Comparison of ENCODE assay signal across 30 cellular contexts in genomic region chr21:45413922-45414321, GRCh38. TPM values are rescaled to one million over a fixed set of nuclear protein-coding genes. Genes with fewer than 3 reads are reported as not detected.
DNase-seq lines count a peak whose midpoint lies in the region; ATAC-seq and TF ChIP-seq lines count a peak whose summit lies in the region.
"Had no signal": no experiment of that assay in that cellular context is flagged by ENCODE, and none has a peak within 500 bp of the region (broad histone marks: within the 10 kb centered on the region; RNA-seq: fewer than 3 reads in every experiment).

No MANE protein-coding gene starts in this region.

- DNase-seq in Right ventricle myocardium inferior (ENCODE audit: missing footprints) (peak; percentile 57), cardiac septum (ENCODE audit: low spot score) (no peak), left ventricle myocardium inferior (peak; percentile 14), mucosa of descending colon (peak in 2 of 3 donors; percentile 8 to 15), aorta (peak; percentile 37 to 70), gastrocnemius medialis (no peak)
- DNase-seq: 8988T; activated CD4-positive, CD25-positive, alpha-beta regulatory T cell treated with anti-CD3 and anti-CD28 coated beads, Interleukin-2, amount 50 U/mL, for 72 hours; activated CD8-positive, alpha-beta T cell treated with anti-CD3 and anti-CD28 coated beads for 36 hours; activated effector memory CD4-positive, alpha-beta T cell treated with anti-CD3 and anti-CD28 coated beads, Interleukin-2, amount 50 U/mL, for 16 hours; activated naive CD8-positive, alpha-beta T cell treated with anti-CD3 and anti-CD28 coated beads for 36 hours; activated T-cell treated with anti-CD3 and anti-CD28 coated beads for 4 hours; CD4-positive, CD25-positive, alpha-beta regulatory T cell; central memory CD4-positive, alpha-beta T cell; dermis blood vessel endothelial cell; esophagus squamous epithelium; foreskin melanocyte; HCEC 1CT; NCI-H1436; NCI-H345; NCI-H748 treated with DMSO at 0.1 percent for 48 hours; SK-N-SH; stimulated activated naive CD8-positive, alpha-beta T cell treated with anti-CD3 and anti-CD28 coated beads, Interleukin-15, Interleukin-2, amounts not matched to agents 100 U/mL and 50 U/mL, for 24 hours; thyroid gland had no signal

- no peak for TF ChIP-seq CTCF in left ventricle myocardium inferior (IDR thresholded peaks at IDR 0.05; ENCODE audit: borderline replicate concordance)
- no peak for TF ChIP-seq CTCF in mucosa of descending colon (IDR thresholded peaks at IDR 0.05)
- TF ChIP-seq CTCF in gastrocnemius medialis (IDR thresholded peaks at IDR 0.05 in 4 of 5, conservative IDR thresholded peaks at IDR 0.05 in 1 of 5), result no peak

- no peak overlapping the region for H3K27ac Mint-ChIP-seq in activated T-helper 17 cell treated with anti-CD3 and anti-CD28 coated beads, Interleukin-2, amount 50 U/mL, for 72 hours
- H3K27ac Mint-ChIP-seq: activated CD8-positive, alpha-beta T cell treated with anti-CD3 and anti-CD28 coated beads for 36 hours; activated naive CD8-positive, alpha-beta T cell treated with anti-CD3 and anti-CD28 coated beads for 36 hours; CD4-positive, CD25-positive, alpha-beta regulatory T cell; T-helper 17 cell had no signal

- no peak for TF ChIP-seq POLR2A in gastrocnemius medialis (IDR thresholded peaks at IDR 0.05)

- ATAC-seq in Right ventricle myocardium inferior, result no peak
- ATAC-seq in mucosa of descending colon, result no peak
- no peak for ATAC-seq in aorta (ENCODE audit: low FRiP score)
- ATAC-seq in gastrocnemius medialis, result no peak
- no peak for ATAC-seq in activated T-helper 17 cell treated with anti-CD3 and anti-CD28 coated beads, Interleukin-2, amount 50 U/mL, for 72 hours (replicated peaks)
- ATAC-seq in HG02870 (IDR thresholded peaks at IDR 0.05; ENCODE audit: unreplicated experiment), result no peak
- ATAC-seq: activated CD8-positive, alpha-beta T cell treated with anti-CD3 and anti-CD28 coated beads for 36 hours; GM12878; stimulated activated naive CD8-positive, alpha-beta T cell treated with anti-CD3 and anti-CD28 coated beads, Interleukin-15, Interleukin-2, amounts not matched to agents 100 U/mL and 50 U/mL, for 24 hours; T-helper 17 cell had no signal

- intact Hi-C loops in Right ventricle myocardium inferior (cut with DNase I) (no loop called here), cardiac septum (cut with DNase I) (no loop called here), left ventricle myocardium inferior (cut with micrococcal nuclease) (no loop called here), mucosa of descending colon (cut with DNase I, micrococcal nuclease) (no loop called here), aorta (cut with DNase I) (no loop called here), gastrocnemius medialis (cut with DNase I; ENCODE audit: low total_unique reads) (no loop called here)

- H3K4me3 Mint-ChIP-seq in activated T-helper 17 cell treated with anti-CD3 and anti-CD28 coated beads, Interleukin-2, amount 50 U/mL, for 72 hours, result no peak overlapping the region
- H3K4me3 Mint-ChIP-seq: activated CD8-positive, alpha-beta T cell treated with anti-CD3 and anti-CD28 coated beads for 36 hours; activated naive CD8-positive, alpha-beta T cell treated with anti-CD3 and anti-CD28 coated beads for 36 hours; CD4-positive, CD25-positive, alpha-beta regulatory T cell; T-helper 17 cell had no signal

- in situ Hi-C loops in gastrocnemius medialis (cut with MboI; ENCODE audit: low sequenced_read_pairs in 4 of 4), result no loop called here

- no peaks in the 10 kb centered on the region for H3K4me1 Mint-ChIP-seq in activated T-helper 17 cell treated with anti-CD3 and anti-CD28 coated beads, Interleukin-2, amount 50 U/mL, for 72 hours
- H3K4me1 Mint-ChIP-seq: activated naive CD8-positive, alpha-beta T cell treated with anti-CD3 and anti-CD28 coated beads for 36 hours; CD4-positive, CD25-positive, alpha-beta regulatory T cell had no signal

- H3K9me3 Mint-ChIP-seq in activated T-helper 17 cell treated with anti-CD3 and anti-CD28 coated beads, Interleukin-2, amount 50 U/mL, for 72 hours, result no peaks in the 10 kb centered on the region
- H3K9me3 Mint-ChIP-seq: activated CD8-positive, alpha-beta T cell treated with anti-CD3 and anti-CD28 coated beads for 36 hours; activated naive CD8-positive, alpha-beta T cell treated with anti-CD3 and anti-CD28 coated beads for 36 hours; CD4-positive, CD25-positive, alpha-beta regulatory T cell had no signal

- no peaks in the 10 kb centered on the region for H3K27me3 ChIP-seq in left ventricle myocardium inferior (ENCODE audit: low read depth)
- no peaks in the 10 kb centered on the region for H3K27me3 ChIP-seq in aorta (ENCODE audit: control insufficient read depth in 1 of 2, insufficient read depth in 2 of 2, low read length in 1 of 2)
- peaks cover 3 to 16% (median 7%) of the 10 kb centered on the region in 3 donors for H3K27me3 ChIP-seq in gastrocnemius medialis
- H3K27me3 ChIP-seq: thyroid gland had no signal

- H3K4me3 ChIP-seq in left ventricle myocardium inferior, result no peak overlapping the region
- no peak overlapping the region for H3K4me3 ChIP-seq in mucosa of descending colon
- no peak overlapping the region for H3K4me3 ChIP-seq in aorta (ENCODE audit: low read length in 2 of 2)
- no peak overlapping the region for H3K4me3 ChIP-seq in gastrocnemius medialis
- H3K4me3 ChIP-seq: esophagus squamous epithelium, GM12878, lung, thyroid gland had no signal

- H3K36me3 Mint-ChIP-seq in activated T-helper 17 cell treated with anti-CD3 and anti-CD28 coated beads, Interleukin-2, amount 50 U/mL, for 72 hours (ENCODE audit: low read depth), result no peaks in the 10 kb centered on the region
- H3K36me3 Mint-ChIP-seq: activated naive CD8-positive, alpha-beta T cell treated with anti-CD3 and anti-CD28 coated beads for 36 hours; CD4-positive, CD25-positive, alpha-beta regulatory T cell had no signal

- no peaks in the 10 kb centered on the region for H3K9me3 ChIP-seq in left ventricle myocardium inferior (replicated peaks)
- H3K9me3 ChIP-seq in mucosa of descending colon, result no peaks in the 10 kb centered on the region
- no peaks in the 10 kb centered on the region for H3K9me3 ChIP-seq in aorta (ENCODE audit: control insufficient read depth, low read length)
- no peaks in the 10 kb centered on the region for H3K9me3 ChIP-seq in gastrocnemius medialis
- H3K9me3 ChIP-seq: esophagus squamous epithelium, SK-N-SH, thyroid gland had no signal

- H3K4me1 ChIP-seq in left ventricle myocardium inferior (peaks cover 90% of the 10 kb centered on the region), mucosa of descending colon (ENCODE audit: low read depth) (no peaks in the 10 kb centered on the region), aorta (ENCODE audit: control insufficient read depth in 1 of 2, insufficient read depth in 2 of 2, low read length in 2 of 2) (no peaks in the 10 kb centered on the region), gastrocnemius medialis (peaks cover 10 to 22% of the 10 kb centered on the region in 2 donors)

- H3K27ac ChIP-seq in left ventricle myocardium inferior (replicated peaks) (peak overlapping the region; percentile 36), aorta (ENCODE audit: low read depth in 1 of 2, low read length in 2 of 2) (no peak overlapping the region), gastrocnemius medialis (no peak overlapping the region)
- H3K27ac ChIP-seq: RWPE1 had no signal

- 47 to 53% methylated on average over 7 of the region's 7 CpGs for WGBS in aorta, 2 donors

- H3K36me3 ChIP-seq in left ventricle myocardium inferior, result no peaks in the 10 kb centered on the region
- H3K36me3 ChIP-seq in mucosa of descending colon (ENCODE audit: low read depth), result no peaks in the 10 kb centered on the region
- H3K36me3 ChIP-seq in aorta (ENCODE audit: control insufficient read depth in 1 of 2, insufficient read depth in 2 of 2, low read length in 1 of 2), result no peaks in the 10 kb centered on the region
- no peaks in the 10 kb centered on the region for H3K36me3 ChIP-seq in gastrocnemius medialis
- H3K36me3 ChIP-seq: esophagus squamous epithelium, thyroid gland had no signal

- peaks cover 8% of the 10 kb centered on the region for H3K27me3 Mint-ChIP-seq in activated T-helper 17 cell treated with anti-CD3 and anti-CD28 coated beads, Interleukin-2, amount 50 U/mL, for 72 hours

RNA-seq across cellular contexts. Expression of gene COL18A1, which starts 9.0 kb away (rescaled TPM):
- total RNA-seq in Right ventricle myocardium inferior, result 51.6 TPM
- 77.0 TPM for total RNA-seq in cardiac septum
- 66.5 TPM for total RNA-seq in left ventricle myocardium inferior
- total RNA-seq in mucosa of descending colon, result 10 to 100 TPM in 2 of 3 donors, 1 to 10 TPM in 1; 4.6 to 46.9 (median 21.3) TPM
- 100 to 1,000 TPM; 289 to 301 TPM for total RNA-seq in aorta
- polyA plus RNA-seq in aorta, result 100 to 1,000 TPM in 1 of 2 donors, 10 to 100 TPM in 1; 97.3 to 963 TPM
- total RNA-seq in gastrocnemius medialis, result 10 to 100 TPM; 16.4 to 42.2 (median 20.7) TPM
- 1 to 10 TPM; 3.2 to 3.9 TPM for total RNA-seq in activated T-helper 17 cell treated with anti-CD3 and anti-CD28 coated beads, Interleukin-2, amount 50 U/mL, for 72 hours

Comparison
In these comparisons a context has a peak if more than half of its experiments do, and no peak if none do; other contexts are left out.
1. DNase-seq: peak in Right ventricle myocardium inferior (single experiment), left ventricle myocardium inferior (single experiment), mucosa of descending colon (2 of 3) and aorta (2 of 2); none in cardiac septum (single experiment) and gastrocnemius medialis (0 of 2).